Comparison of ENCODE assay signal across 3 cellular contexts in the genomic region with DNA sequence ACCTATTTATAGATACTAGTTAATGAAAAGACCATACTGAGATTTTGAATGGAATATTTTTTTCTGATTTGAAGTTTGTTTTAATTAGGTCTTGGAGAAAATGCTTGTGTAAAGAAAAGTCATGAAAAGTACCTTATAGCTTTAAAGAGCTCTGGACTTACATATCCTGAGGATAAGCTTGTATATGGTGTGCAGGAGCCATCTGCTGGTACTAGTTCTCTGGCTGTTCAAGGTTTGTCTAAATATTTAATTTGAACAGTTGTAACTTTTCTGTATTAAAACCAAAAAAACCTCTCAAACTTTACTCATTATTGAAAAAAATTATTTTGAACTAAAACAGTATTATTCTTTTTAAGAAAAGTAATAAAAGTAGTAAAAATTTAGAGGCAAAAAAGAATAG.
A peak's percentile ranks its signal among the peaks of the same experiment; 100 is the strongest.
TF ChIP-seq lines count a peak whose summit lies in the region.

No MANE protein-coding gene starts in this region.

TF ChIP-seq in IMR-90, 13 proteins besides CTCF, POLR2A, EP300 and RAD21:
- TF ChIP-seq BHLHE40 (IDR thresholded peaks at IDR 0.05; ENCODE audit: low read depth, low read length) (no peak), SMC3 (IDR thresholded peaks at IDR 0.05; ENCODE audit: low read depth, low read length) (peak; percentile 25; the same call in 1 of the 2 replicates), RCOR1 (IDR thresholded peaks at IDR 0.05; ENCODE audit: insufficient replicate concordance, low read length) (no peak), FOS (IDR thresholded peaks at IDR 0.05; ENCODE audit: low read depth, low read length) (no peak)

TF ChIP-seq in GM12878, 131 proteins besides CTCF, POLR2A, EP300 and RAD21:
- no peak for TF ChIP-seq KDM1A (IDR thresholded peaks at IDR 0.05; ENCODE audit: borderline replicate concordance)
- no peak for TF ChIP-seq RAD51 (IDR thresholded peaks at IDR 0.05)
- TF ChIP-seq DPF2 (IDR thresholded peaks at IDR 0.05) = no peak
- no peak for TF ChIP-seq RB1 (IDR thresholded peaks at IDR 0.05; ENCODE audit: borderline replicate concordance)
- TF ChIP-seq, protein P1, sequence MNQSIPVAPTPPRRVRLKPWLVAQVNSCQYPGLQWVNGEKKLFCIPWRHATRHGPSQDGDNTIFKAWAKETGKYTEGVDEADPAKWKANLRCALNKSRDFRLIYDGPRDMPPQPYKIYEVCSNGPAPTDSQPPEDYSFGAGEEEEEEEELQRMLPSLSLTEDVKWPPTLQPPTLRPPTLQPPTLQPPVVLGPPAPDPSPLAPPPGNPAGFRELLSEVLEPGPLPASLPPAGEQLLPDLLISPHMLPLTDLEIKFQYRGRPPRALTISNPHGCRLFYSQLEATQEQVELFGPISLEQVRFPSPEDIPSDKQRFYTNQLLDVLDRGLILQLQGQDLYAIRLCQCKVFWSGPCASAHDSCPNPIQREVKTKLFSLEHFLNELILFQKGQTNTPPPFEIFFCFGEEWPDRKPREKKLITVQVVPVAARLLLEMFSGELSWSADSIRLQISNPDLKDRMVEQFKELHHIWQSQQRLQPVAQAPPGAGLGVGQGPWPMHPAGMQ (IDR thresholded peaks at IDR 0.05; ENCODE audit: borderline replicate concordance) = no peak
- peak; percentile 28; the same call in 1 of the 2 replicates for TF ChIP-seq SMC3 (IDR thresholded peaks at IDR 0.05; ENCODE audit: borderline replicate concordance, low read length)

TF ChIP-seq in HepG2, 621 proteins besides CTCF, POLR2A, EP300 and RAD21:
- TF ChIP-seq SRSF9 (IDR thresholded peaks at IDR 0.05; ENCODE audit: borderline replicate concordance, insufficient read depth, low read depth, low read length, poor library complexity, severe bottlenecking) = no peak
- no peak for TF ChIP-seq PCBP2 (optimal IDR thresholded peaks at IDR 0.05; ENCODE audit: low read depth, low read length, poor library complexity, severe bottlenecking)
- TF ChIP-seq, protein P2, sequence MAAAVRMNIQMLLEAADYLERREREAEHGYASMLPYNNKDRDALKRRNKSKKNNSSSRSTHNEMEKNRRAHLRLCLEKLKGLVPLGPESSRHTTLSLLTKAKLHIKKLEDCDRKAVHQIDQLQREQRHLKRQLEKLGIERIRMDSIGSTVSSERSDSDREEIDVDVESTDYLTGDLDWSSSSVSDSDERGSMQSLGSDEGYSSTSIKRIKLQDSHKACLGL (CRISPR knock-in tag; IDR thresholded peaks at IDR 0.05) = no peak
- TF ChIP-seq, protein P3, sequence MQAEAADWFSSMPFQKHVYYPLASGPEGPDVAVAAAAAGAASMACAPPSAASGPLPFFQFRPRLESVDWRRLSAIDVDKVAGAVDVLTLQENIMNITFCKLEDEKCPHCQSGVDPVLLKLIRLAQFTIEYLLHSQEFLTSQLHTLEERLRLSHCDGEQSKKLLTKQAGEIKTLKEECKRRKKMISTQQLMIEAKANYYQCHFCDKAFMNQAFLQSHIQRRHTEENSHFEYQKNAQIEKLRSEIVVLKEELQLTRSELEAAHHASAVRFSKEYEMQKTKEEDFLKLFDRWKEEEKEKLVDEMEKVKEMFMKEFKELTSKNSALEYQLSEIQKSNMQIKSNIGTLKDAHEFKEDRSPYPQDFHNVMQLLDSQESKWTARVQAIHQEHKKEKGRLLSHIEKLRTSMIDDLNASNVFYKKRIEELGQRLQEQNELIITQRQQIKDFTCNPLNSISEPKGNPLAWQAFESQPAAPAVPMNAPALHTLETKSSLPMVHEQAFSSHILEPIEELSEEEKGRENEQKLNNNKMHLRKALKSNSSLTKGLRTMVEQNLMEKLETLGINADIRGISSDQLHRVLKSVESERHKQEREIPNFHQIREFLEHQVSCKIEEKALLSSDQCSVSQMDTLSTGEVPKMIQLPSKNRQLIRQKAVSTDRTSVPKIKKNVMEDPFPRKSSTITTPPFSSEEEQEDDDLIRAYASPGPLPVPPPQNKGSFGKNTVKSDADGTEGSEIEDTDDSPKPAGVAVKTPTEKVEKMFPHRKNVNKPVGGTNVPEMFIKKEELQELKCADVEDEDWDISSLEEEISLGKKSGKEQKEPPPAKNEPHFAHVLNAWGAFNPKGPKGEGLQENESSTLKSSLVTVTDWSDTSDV (CRISPR knock-in tag; IDR thresholded peaks at IDR 0.05) = no peak
- no peak for TF ChIP-seq ZNF101 (CRISPR knock-in tag; IDR thresholded peaks at IDR 0.05; ENCODE audit: borderline replicate concordance, low read depth)
- TF ChIP-seq TCF7L2 (IDR thresholded peaks at IDR 0.05; ENCODE audit: low read depth, low read length) = no peak
- TF ChIP-seq ZNF678 (CRISPR knock-in tag; IDR thresholded peaks at IDR 0.05) = no peak
- TF ChIP-seq LCORL (IDR thresholded peaks at IDR 0.05) = no peak
- TF ChIP-seq LCORL (CRISPR knock-in tag; IDR thresholded peaks at IDR 0.05) = no peak
- no peak for TF ChIP-seq DMAP1 (CRISPR knock-in tag; IDR thresholded peaks at IDR 0.05)
- TF ChIP-seq ZNF136 (CRISPR knock-in tag; IDR thresholded peaks at IDR 0.05; ENCODE audit: low read depth) = no peak
- TF ChIP-seq ZNF331 (CRISPR knock-in tag; IDR thresholded peaks at IDR 0.05) = no peak
- TF ChIP-seq ZFP90 (CRISPR knock-in tag; IDR thresholded peaks at IDR 0.05; ENCODE audit: borderline replicate concordance) = no peak
- peak; percentile 68 for TF ChIP-seq STAG1 (CRISPR knock-in tag; IDR thresholded peaks at IDR 0.05)
- peak; percentile 44; the same call in 1 of the 2 replicates for TF ChIP-seq SMC3 (IDR thresholded peaks at IDR 0.05; ENCODE audit: low read length)
